Comparison of ENCODE assay signal across 11 cellular contexts in genomic region chr3:177694316-177694715, GRCh38.
DNase-seq lines count a peak whose midpoint lies in the region; ATAC-seq and TF ChIP-seq lines count a peak whose summit lies in the region.
"Had no signal": no experiment of that assay in that cellular context is flagged by ENCODE, and none has a peak within 500 bp of the region (broad histone marks: within the 10 kb centered on the region; RNA-seq: fewer than 3 reads in every experiment).

No MANE protein-coding gene starts in this region.

- ATAC-seq in right cardiac atrium = peak; percentile 26 to 59
- ATAC-seq in omental fat pad (ENCODE audit: low FRiP score) = no peak
- ATAC-seq: natural killer cell treated with Interleukin-12 subunit alpha and Interleukin-12 subunit beta and Interleukin-15 and Interleukin-18, amount 100 ng/mL, for 72 hours had no signal

- H3K27me3 ChIP-seq in right cardiac atrium (ENCODE audit: control insufficient read depth, insufficient read depth) = no peaks in the 10 kb centered on the region

- no peak for TF ChIP-seq CTCF in fibroblast of the aortic adventitia (IDR thresholded peaks at IDR 0.05; ENCODE audit: insufficient read depth, low read length)
- TF ChIP-seq CTCF in omental fat pad (IDR thresholded peaks at IDR 0.05) = no peak

- no peaks in the 10 kb centered on the region for H3K9me3 ChIP-seq in right cardiac atrium (ENCODE audit: control insufficient read depth, low read length)

- intact Hi-C loops in right cardiac atrium (cut with DNase I) (no loop called here), cardiac septum (cut with DNase I) (no loop called here)

- H3K4me3 ChIP-seq in right cardiac atrium (ENCODE audit: low read length) (no peak overlapping the region), fibroblast of the aortic adventitia (ENCODE audit: low read depth, low read length) (no peak overlapping the region)

- WGBS in right cardiac atrium = 24% methylated on average over 3 of the region's 3 CpGs

- no peak for DNase-seq in right cardiac atrium
- DNase-seq in cardiac septum (ENCODE audit: low spot score) = no peak
- peak; percentile 63 for DNase-seq in NCI-H526 treated with DMSO at 0.1 percent for 48 hours (lab: John Stamatoyannopoulos, UW)
- peak; percentile 65 for DNase-seq in fibroblast of the aortic adventitia (ENCODE audit: low read depth)
- DNase-seq in stromal cell of bone marrow (ENCODE audit: low read depth) = peak; percentile 61
- DNase-seq in omental fat pad (ENCODE audit: low spot score) = no peak
- no peak for DNase-seq in substantia nigra (lab: John Stamatoyannopoulos, UW)
- no peak for DNase-seq in cerebellar nuclear complex (lab: John Stamatoyannopoulos, UW)
- DNase-seq: activated CD8-positive, alpha-beta memory T cell treated with anti-CD3 and anti-CD28 coated beads for 24 hours; NCI-H345 had no signal

- H3K27ac ChIP-seq in right cardiac atrium (ENCODE audit: low read length) (no peak overlapping the region), substantia nigra (ENCODE audit: low read depth, low read length, poor library complexity, severe bottlenecking) (no peak overlapping the region)

- H3K4me1 ChIP-seq in right cardiac atrium (ENCODE audit: control insufficient read depth, insufficient read depth, low read length) = no peaks in the 10 kb centered on the region

Comparison
In these comparisons a context has a peak if more than half of its experiments do, and no peak if none do; other contexts are left out.
1. DNase-seq: peak in NCI-H526 treated with DMSO at 0.1 percent for 48 hours (single experiment), fibroblast of the aortic adventitia (single experiment) and stromal cell of bone marrow (single experiment); none in right cardiac atrium (0 of 3), cardiac septum (single experiment), omental fat pad (single experiment), substantia nigra (0 of 49) and cerebellar nuclear complex (0 of 2).